In genomic region chr9:83649515-83649914, GRCh38 we compare ENCODE assay signal across 17 cellular contexts. TPM values are rescaled to one million over a fixed set of nuclear protein-coding genes. Genes with fewer than 3 reads are reported as not detected.
DNase-seq lines count a peak whose midpoint lies in the region; ATAC-seq and TF ChIP-seq lines count a peak whose summit lies in the region.
"Had no signal": no experiment of that assay in that cellular context is flagged by ENCODE, and none has a peak within 500 bp of the region (broad histone marks: within the 10 kb centered on the region; RNA-seq: fewer than 3 reads in every experiment).

No MANE protein-coding gene starts in this region.

- H3K27me3 ChIP-seq in Panc1 (ENCODE audit: control insufficient read depth, insufficient read depth, low read length) = no peaks in the 10 kb centered on the region
- H3K27me3 ChIP-seq: Peyer's patch, stomach had no signal

- no TSS peak for BruUV-seq in Panc1 (replicated peaks; lab: Mats Ljungman, UMichigan)

- H3K9me3 ChIP-seq in Panc1 (ENCODE audit: control insufficient read depth, insufficient read depth, low read depth, low read length) (no peaks in the 10 kb centered on the region), mucosa of descending colon (no peaks in the 10 kb centered on the region)
- H3K9me3 ChIP-seq: Caco-2, Peyer's patch, psoas muscle, stomach had no signal

- peak overlapping the region; percentile 10 for H3K27ac Mint-ChIP-seq in activated naive CD8-positive, alpha-beta T cell
- H3K27ac Mint-ChIP-seq in activated naive CD8-positive, alpha-beta T cell treated with anti-CD3 and anti-CD28 coated beads for 36 hours = no peak overlapping the region
- peak overlapping the region; percentile 96 for H3K27ac Mint-ChIP-seq in glutamatergic neuron (ENCODE audit: unreplicated experiment)
- H3K27ac Mint-ChIP-seq: activated naive CD8-positive, alpha-beta T cell treated with anti-CD3 and anti-CD28 coated beads, Interleukin-2, amount 50 U/mL, for 24 hours; nephron; T-helper 1 cell treated with Interleukin-12 subunit alpha and Interleukin-12 subunit beta and Interleukin-4 antibody, amounts not matched to agents 30 μg/mL and 1 μg/mL, for 36 hours had no signal

- CTCF ChIA-PET in Panc1 (lab: Charles Lee) = interaction anchor here (1.0 kb wide), 1 partner anchor 29 kb away, joined by 6 read pairs; no protein-coding TSS in a partner anchor

- TF ChIP-seq CTCF in Panc1 (IDR thresholded peaks at IDR 0.05) = no peak; the same call in 1 of the 2 replicates
- TF ChIP-seq CTCF in glutamatergic neuron (IDR thresholded peaks at IDR 0.05; ENCODE audit: partially characterized antibody, unreplicated experiment) = no peak
- no peak for TF ChIP-seq CTCF in mucosa of descending colon (IDR thresholded peaks at IDR 0.05)

- H3K36me3 ChIP-seq in Panc1 (ENCODE audit: control insufficient read depth, insufficient read depth, low read length) = peaks cover 3% of the 10 kb centered on the region; the same call in 1 of the 2 replicates
- H3K36me3 ChIP-seq in mucosa of descending colon (ENCODE audit: low read depth) = no peaks in the 10 kb centered on the region

- in situ Hi-C loops in Panc1 (cut with HindIII; ENCODE audit: low pct_unique_long_range_greater_than_20kb, low sequenced_read_pairs) = no loop called here

- POLR2A ChIA-PET in Panc1 (lab: Charles Lee) = interaction anchor here (0.6 kb wide), 1 partner anchor 8 kb away, joined by 6 read pairs; no protein-coding TSS in a partner anchor

- peaks cover 1% of the 10 kb centered on the region for H3K4me1 Mint-ChIP-seq in activated naive CD8-positive, alpha-beta T cell (ENCODE audit: low read depth)
- peaks cover 3% of the 10 kb centered on the region for H3K4me1 Mint-ChIP-seq in activated naive CD8-positive, alpha-beta T cell treated with anti-CD3 and anti-CD28 coated beads for 36 hours
- peaks cover 7% of the 10 kb centered on the region for H3K4me1 Mint-ChIP-seq in glutamatergic neuron (ENCODE audit: low read depth, unreplicated experiment)
- H3K4me1 Mint-ChIP-seq: nephron had no signal

- H3K9me3 Mint-ChIP-seq in activated naive CD8-positive, alpha-beta T cell (ENCODE audit: low read depth) = no peaks in the 10 kb centered on the region
- no peaks in the 10 kb centered on the region for H3K9me3 Mint-ChIP-seq in activated naive CD8-positive, alpha-beta T cell treated with anti-CD3 and anti-CD28 coated beads for 36 hours
- peaks cover 4% of the 10 kb centered on the region for H3K9me3 Mint-ChIP-seq in glutamatergic neuron (ENCODE audit: unreplicated experiment)
- H3K9me3 Mint-ChIP-seq: activated naive CD8-positive, alpha-beta T cell treated with anti-CD3 and anti-CD28 coated beads, Interleukin-2, amount 50 U/mL, for 24 hours; T-helper 1 cell treated with Interleukin-12 subunit alpha and Interleukin-12 subunit beta and Interleukin-4 antibody, amounts not matched to agents 30 μg/mL and 1 μg/mL, for 36 hours had no signal

- intact Hi-C loops in Panc1 (cut with micrococcal nuclease; ENCODE audit: unreplicated experiment) = loop anchor here (10.0 kb wide), 1 partner anchor 315 kb away; no protein-coding TSS in a partner anchor
- intact Hi-C loops in mucosa of descending colon (cut with DNase I, micrococcal nuclease) = no loop called here

- no peak for DNase-seq in activated naive CD8-positive, alpha-beta T cell treated with anti-CD3 and anti-CD28 coated beads for 36 hours
- no peak for DNase-seq in Panc1 (ENCODE audit: low read depth, low spot score)
- no peak for DNase-seq in glutamatergic neuron
- no peak for DNase-seq in mucosa of descending colon
- no peak for DNase-seq in DMS153 (lab: John Stamatoyannopoulos, UW)
- no peak for DNase-seq in T1000 (lab: John Stamatoyannopoulos, UW)
- DNase-seq: NCI-H1694 had no signal

- no peaks in the 10 kb centered on the region for H3K27me3 Mint-ChIP-seq in activated naive CD8-positive, alpha-beta T cell
- no peaks in the 10 kb centered on the region for H3K27me3 Mint-ChIP-seq in activated naive CD8-positive, alpha-beta T cell treated with anti-CD3 and anti-CD28 coated beads for 36 hours
- peaks cover 7% of the 10 kb centered on the region for H3K27me3 Mint-ChIP-seq in glutamatergic neuron (ENCODE audit: unreplicated experiment)
- H3K27me3 Mint-ChIP-seq: activated naive CD8-positive, alpha-beta T cell treated with anti-CD3 and anti-CD28 coated beads, Interleukin-2, amount 50 U/mL, for 24 hours had no signal

- no peak overlapping the region for H3K27ac ChIP-seq in Panc1 (ENCODE audit: low read length)
- H3K27ac ChIP-seq: Peyer's patch, psoas muscle, stomach had no signal

- no peaks in the 10 kb centered on the region for H3K4me1 ChIP-seq in Panc1 (ENCODE audit: control insufficient read depth, insufficient read depth, low read length)
- no peaks in the 10 kb centered on the region for H3K4me1 ChIP-seq in mucosa of descending colon (ENCODE audit: low read depth)
- H3K4me1 ChIP-seq: Caco-2, Peyer's patch, psoas muscle, stomach had no signal

- no peak overlapping the region for H3K4me3 Mint-ChIP-seq in activated naive CD8-positive, alpha-beta T cell
- no peak overlapping the region for H3K4me3 Mint-ChIP-seq in activated naive CD8-positive, alpha-beta T cell treated with anti-CD3 and anti-CD28 coated beads for 36 hours
- H3K4me3 Mint-ChIP-seq in glutamatergic neuron (ENCODE audit: unreplicated experiment) = no peak overlapping the region
- H3K4me3 Mint-ChIP-seq: activated naive CD8-positive, alpha-beta T cell treated with anti-CD3 and anti-CD28 coated beads, Interleukin-2, amount 50 U/mL, for 24 hours; nephron; T-helper 1 cell treated with Interleukin-12 subunit alpha and Interleukin-12 subunit beta and Interleukin-4 antibody, amounts not matched to agents 30 μg/mL and 1 μg/mL, for 36 hours had no signal

- peaks cover 19% of the 10 kb centered on the region for H3K36me3 Mint-ChIP-seq in activated naive CD8-positive, alpha-beta T cell
- peaks cover 27% of the 10 kb centered on the region for H3K36me3 Mint-ChIP-seq in activated naive CD8-positive, alpha-beta T cell treated with anti-CD3 and anti-CD28 coated beads for 36 hours
- peaks cover 19% of the 10 kb centered on the region for H3K36me3 Mint-ChIP-seq in glutamatergic neuron (ENCODE audit: unreplicated experiment)

- no peak overlapping the region for H3K4me3 ChIP-seq in Panc1 (ENCODE audit: low read depth in 2 of 2, low read length in 2 of 2)
- H3K4me3 ChIP-seq in mucosa of descending colon = no peak overlapping the region
- H3K4me3 ChIP-seq: lung, Peyer's patch, psoas muscle, stomach had no signal

- ATAC-seq in Panc1 (peak; percentile 54), mucosa of descending colon (peak; percentile 12), GM19455 (IDR thresholded peaks at IDR 0.05; ENCODE audit: unreplicated experiment) (no peak)

RNA-seq across cellular contexts. Expression of gene IDNK, which starts 26.6 kb away (rescaled TPM):
- 1 to 10 TPM; 5.5 to 5.7 TPM for total RNA-seq in activated naive CD8-positive, alpha-beta T cell treated with anti-CD3 and anti-CD28 coated beads for 36 hours
- 1.9 TPM for total RNA-seq in Panc1 (2021; ENCODE audit: unreplicated experiment)
- polyA plus RNA-seq in Panc1 (2012; ENCODE audit: insufficient read length) = 1.9 TPM
- total RNA-seq in glutamatergic neuron (ENCODE audit: unreplicated experiment) = 2.8 TPM
- total RNA-seq in mucosa of descending colon = 10 to 100 TPM in 1 of 3 donors, 1 to 10 TPM in 2; 6.8 to 10.6 (median 7.1) TPM

RNA-seq across cellular contexts. Expression of gene UBQLN1, which starts 58.2 kb away (rescaled TPM):
- 10 to 100 TPM; 88.9 to 92.9 TPM for total RNA-seq in activated naive CD8-positive, alpha-beta T cell treated with anti-CD3 and anti-CD28 coated beads for 36 hours
- total RNA-seq in Panc1 (2021; ENCODE audit: unreplicated experiment) (92.8 TPM), glutamatergic neuron (ENCODE audit: unreplicated experiment) (188 TPM), mucosa of descending colon (10 to 100 TPM; 74.3 to 100.0 (median 80.6) TPM)
- 75.0 TPM for polyA plus RNA-seq in Panc1 (2012; ENCODE audit: insufficient read length)
